In the genomic region with DNA sequence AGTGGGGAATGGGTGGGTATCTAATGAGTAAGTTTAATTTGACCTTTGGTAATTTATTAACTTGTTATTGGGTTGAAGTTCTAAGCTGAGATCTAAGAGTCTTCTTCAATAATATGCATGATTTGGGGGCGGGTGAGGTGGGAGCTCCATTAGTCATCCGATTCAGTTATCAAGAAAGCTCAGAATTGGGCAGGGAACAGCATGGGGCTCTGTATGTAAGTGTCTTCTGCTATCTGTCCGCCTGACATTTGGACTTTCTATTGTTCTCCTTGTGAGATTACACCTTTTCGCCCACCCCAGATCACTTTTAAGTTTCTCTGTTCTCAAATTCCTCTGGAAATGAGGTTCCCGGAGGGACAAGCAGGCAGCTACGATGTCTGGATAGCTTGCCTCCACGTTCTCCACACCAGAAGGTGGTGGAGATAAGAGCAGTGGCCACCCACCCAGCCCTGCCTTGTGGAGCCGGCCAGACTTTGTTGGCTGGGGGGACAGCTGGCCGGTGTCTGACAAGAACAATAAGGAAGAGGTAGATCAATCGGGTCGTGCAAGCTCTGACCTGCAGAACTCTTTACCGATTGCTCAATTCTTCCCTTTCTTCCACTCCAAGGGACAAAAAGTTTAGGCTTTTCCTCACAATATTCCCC, we compare ENCODE assay signal across 1 cellular context.
TF ChIP-seq lines count a peak whose summit lies in the region.

No MANE protein-coding gene starts in this region.

TF ChIP-seq in K562, 482 proteins besides CTCF, POLR2A, EP300 and RAD21 (continued from another document):
- no peak for TF ChIP-seq HNRNPK (IDR thresholded peaks at IDR 0.05; ENCODE audit: low read depth, low read length, poor library complexity, severe bottlenecking)
- no peak for TF ChIP-seq MBD1 (CRISPR knock-in tag; IDR thresholded peaks at IDR 0.05)
- TF ChIP-seq POLR3G (IDR thresholded peaks at IDR 0.05; ENCODE audit: extremely low read depth, insufficient read length, insufficient replicate concordance) = no peak
- TF ChIP-seq, protein P1, sequence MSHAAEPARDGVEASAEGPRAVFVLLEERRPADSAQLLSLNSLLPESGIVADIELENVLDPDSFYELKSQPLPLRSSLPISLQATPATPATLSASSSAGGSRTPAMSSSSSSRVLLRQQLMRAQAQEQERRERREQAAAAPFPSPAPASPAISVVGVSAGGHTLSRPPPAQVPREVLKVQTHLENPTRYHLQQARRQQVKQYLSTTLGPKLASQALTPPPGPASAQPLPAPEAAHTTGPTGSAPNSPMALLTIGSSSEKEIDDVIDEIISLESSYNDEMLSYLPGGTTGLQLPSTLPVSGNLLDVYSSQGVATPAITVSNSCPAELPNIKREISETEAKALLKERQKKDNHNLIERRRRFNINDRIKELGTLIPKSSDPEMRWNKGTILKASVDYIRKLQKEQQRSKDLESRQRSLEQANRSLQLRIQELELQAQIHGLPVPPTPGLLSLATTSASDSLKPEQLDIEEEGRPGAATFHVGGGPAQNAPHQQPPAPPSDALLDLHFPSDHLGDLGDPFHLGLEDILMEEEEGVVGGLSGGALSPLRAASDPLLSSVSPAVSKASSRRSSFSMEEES (CRISPR knock-in tag; IDR thresholded peaks at IDR 0.05) = no peak
- TF ChIP-seq TAF9B (IDR thresholded peaks at IDR 0.05; ENCODE audit: partially characterized antibody) = no peak
- TF ChIP-seq RFX1 (IDR thresholded peaks at IDR 0.05) = no peak
- TF ChIP-seq TFAM (CRISPR knock-in tag; conservative IDR thresholded peaks at IDR 0.05) = no peak
- TF ChIP-seq DACH1 (IDR thresholded peaks at IDR 0.05; ENCODE audit: partially characterized antibody) = peak; percentile 60
